18 cellular contexts compared by ENCODE assay signal in genomic region chr19:5296021-5296420, GRCh38. TPM values are rescaled to one million over a fixed set of nuclear protein-coding genes. Genes with fewer than 3 reads are reported as not detected.
DNase-seq lines count a peak whose midpoint lies in the region; ATAC-seq, FAIRE-seq and TF ChIP-seq lines count a peak whose summit lies in the region.
"Had no signal": no experiment of that assay in that cellular context is flagged by ENCODE, and none has a peak within 500 bp of the region (broad histone marks: within the 10 kb centered on the region; RNA-seq: fewer than 3 reads in every experiment).

No MANE protein-coding gene starts in this region.

- H3K27me3 ChIP-seq in mammary epithelial cell (ENCODE audit: insufficient read depth, low read length) (peaks cover 5% of the 10 kb centered on the region), H1 (replicated peaks in 1 of 4; ENCODE audit: control insufficient read depth in 3 of 4, extremely low read depth in 1 of 4, insufficient read depth in 3 of 4, low read length in 3 of 4) (no peaks in the 10 kb centered on the region), trophoblast cell (ENCODE audit: insufficient read depth, low read length) (peaks cover 2% of the 10 kb centered on the region), stomach (peaks cover 0 to 28% (median 11%) of the 10 kb centered on the region in 3 donors)

- H3K18ac ChIP-seq in H1 (ENCODE audit: extremely low read depth, low read length) (no peak overlapping the region), trophoblast cell (ENCODE audit: low read length) (no peak overlapping the region)

- POLR2A ChIA-PET in MCF 10A (lab: Yijun Ruan, JAX), result no interaction called here
- POLR2A ChIA-PET in H1 (lab: Charles Lee; ENCODE audit: partially characterized antibody), result no interaction called here

- H2AK5ac ChIP-seq in H1 (ENCODE audit: low read depth, low read length), result 0 out of 2 replicates have a peak overlapping the region, but pooled peaks have one; percentile 24
- H2AK5ac ChIP-seq in trophoblast cell (ENCODE audit: low read length), result no peak overlapping the region

- H3K4ac ChIP-seq in H1 (replicated peaks; ENCODE audit: insufficient read length, low read depth, low read length), result no peak overlapping the region
- H3K4ac ChIP-seq in trophoblast cell (ENCODE audit: low read depth, low read length), result no peak overlapping the region

- no peaks in the 10 kb centered on the region for H3K9me3 ChIP-seq in mammary epithelial cell (replicated peaks; ENCODE audit: insufficient read depth, low read length)
- no peaks in the 10 kb centered on the region for H3K9me3 ChIP-seq in H1 (ENCODE audit: insufficient read depth in 2 of 2, low read depth in 1 of 2, low read length in 1 of 2)
- H3K9me3 ChIP-seq in trophoblast cell (ENCODE audit: insufficient read depth, low read depth, low read length), result no peaks in the 10 kb centered on the region
- no peaks in the 10 kb centered on the region for H3K9me3 ChIP-seq in stomach
- H3K9me3 ChIP-seq: A549, HAP-1 had no signal

- TF ChIP-seq EP300 in H1 (IDR thresholded peaks at IDR 0.05; ENCODE audit: borderline replicate concordance in 1 of 2, low read depth in 2 of 2, low read length in 2 of 2) (no peak), stomach (IDR thresholded peaks at IDR 0.05) (no peak)

- H3K4me3 Mint-ChIP-seq in MCF 10A (ENCODE audit: unreplicated experiment) (no peak overlapping the region), nephron progenitor cell (peak overlapping the region; percentile 44)

- H3K4me3 ChIP-seq in mammary epithelial cell (replicated peaks in 1 of 3; ENCODE audit: insufficient read depth in 1 of 3, low read depth in 2 of 3, low read length in 3 of 3), result no peak overlapping the region
- H3K4me3 ChIP-seq in H1 (ENCODE audit: extremely low read depth in 1 of 4, insufficient read depth in 2 of 4, low read depth in 3 of 4, low read length in 4 of 4), result no peak overlapping the region
- H3K4me3 ChIP-seq in trophoblast cell (ENCODE audit: low read depth, low read length), result no peak overlapping the region
- no peak overlapping the region for H3K4me3 ChIP-seq in stomach
- H3K4me3 ChIP-seq: A549, HAP-1 had no signal

- 91% methylated on average over 6 of the region's 6 CpGs for WGBS in mammary epithelial cell (ENCODE audit: low coverage, missing lambda C conversion rate)
- WGBS in H1 (ENCODE audit: extremely low coverage in 1 of 2, insufficient coverage in 1 of 2, insufficient read length in 1 of 2, insufficient replicate concordance in 2 of 2, low coverage in 1 of 2, low lambda C conversion rate in 2 of 2, missing lambda C conversion rate in 1 of 2), 2 experiments, result 94% methylated on average over 6 of the region's 6 CpGs; no CpG with 5 or more reads in 1 of the 2 experiments
- no CpG with 5 or more reads among the region's 6 CpGs for WGBS in trophoblast cell (ENCODE audit: extremely low coverage, insufficient coverage, insufficient read length)
- 89 to 94% (median 90%) methylated on average over 6 of the region's 6 CpGs for WGBS in stomach, 5 donors

- no peak overlapping the region for H2BK20ac ChIP-seq in H1 (ENCODE audit: low read length)

- FAIRE-seq in H1 (lab: Jason Lieb, UNC), result no peak
- FAIRE-seq: A549 had no signal

- H3K9ac ChIP-seq in mammary epithelial cell (ENCODE audit: insufficient read depth, low read length), result no peak overlapping the region
- H3K9ac ChIP-seq in H1 (replicated peaks in 1 of 4; ENCODE audit: extremely low read depth in 1 of 4, low read depth in 3 of 4, low read length in 3 of 4), result no peak overlapping the region
- H3K9ac ChIP-seq in trophoblast cell (ENCODE audit: low read length), result no peak overlapping the region

- in situ Hi-C loops in mammary epithelial cell (cut with MboI; ENCODE audit: low sequenced_read_pairs in 2 of 2), result no loop called here

- H3K4me2 ChIP-seq in mammary epithelial cell (ENCODE audit: insufficient read depth, low read depth, low read length), result no peak overlapping the region
- H3K4me2 ChIP-seq in H1 (ENCODE audit: insufficient read depth in 1 of 2, low read depth in 2 of 2, low read length in 2 of 2), result no peak overlapping the region
- H3K4me2 ChIP-seq in trophoblast cell (ENCODE audit: low read length), result no peak overlapping the region
- H3K4me2 ChIP-seq: A549 had no signal

- BruUV-seq in MCF 10A (replicated peaks; lab: Mats Ljungman, UMichigan) (no TSS peak), mammary epithelial cell (replicated peaks; lab: Mats Ljungman, UMichigan) (no TSS peak)

- TF ChIP-seq POLR2A in H1 (IDR thresholded peaks at IDR 0.05; ENCODE audit: control extremely low read depth in 1 of 2, low read depth in 2 of 2, low read length in 2 of 2) (no peak), stomach (IDR thresholded peaks at IDR 0.05) (no peak)

- H2BK15ac ChIP-seq in H1 (ENCODE audit: low read length), result 0 out of 2 replicates have a peak overlapping the region, but pooled peaks have one; percentile 61

- intact Hi-C loops in MCF 10A (cut with micrococcal nuclease), result no loop called here
- intact Hi-C loops in mammary epithelial cell (cut with micrococcal nuclease), result no loop called here
- intact Hi-C loops in stomach (cut with DNase I; ENCODE audit: low total_unique reads), result no loop called here

- H3K4me1 ChIP-seq in mammary epithelial cell (ENCODE audit: insufficient read depth, low read length) (peaks cover 20% of the 10 kb centered on the region), H1 (replicated peaks in 1 of 4; ENCODE audit: control insufficient read depth in 3 of 4, insufficient read depth in 4 of 4, low read length in 3 of 4) (peaks cover 0 to 21% (median 18%) of the 10 kb centered on the region in 4 experiments; a peak in 6 of 7 replicates), trophoblast cell (ENCODE audit: control insufficient read depth in 1 of 2, insufficient read depth in 2 of 2, low read length in 2 of 2) (peaks cover 0 to 12% of the 10 kb centered on the region in 2 experiments), stomach (peaks cover 19 to 37% (median 32%) of the 10 kb centered on the region in 4 donors)

- H3K4me1 Mint-ChIP-seq in MCF 10A (ENCODE audit: insufficient read depth, unreplicated experiment) (peaks cover 16% of the 10 kb centered on the region), nephron progenitor cell (peaks cover 14% of the 10 kb centered on the region)

- no peak for TF ChIP-seq CTCF in MCF 10A (IDR thresholded peaks at IDR 0.05; ENCODE audit: unreplicated experiment)
- TF ChIP-seq CTCF in mammary epithelial cell (conservative IDR thresholded peaks at IDR 0.05 in 1 of 2, IDR thresholded peaks at IDR 0.05 in 1 of 2; ENCODE audit: extremely low read depth in 1 of 2, insufficient read depth in 1 of 2, low read depth in 1 of 2, low read length in 2 of 2), result no peak
- TF ChIP-seq CTCF in H1 (IDR thresholded peaks at IDR 0.05; ENCODE audit: control extremely low read depth in 1 of 3, insufficient read depth in 1 of 3, low read depth in 1 of 3, low read length in 3 of 3), result no peak
- TF ChIP-seq CTCF in nephron progenitor cell (IDR thresholded peaks at IDR 0.05), result no peak
- TF ChIP-seq CTCF in stomach (IDR thresholded peaks at IDR 0.05), result no peak

- TF ChIP-seq RAD21 in H1 (IDR thresholded peaks at IDR 0.05 in 1 of 2, conservative IDR thresholded peaks at IDR 0.05 in 1 of 2; ENCODE audit: low read depth in 2 of 2, low read length in 2 of 2), result no peak

- H3K36me3 ChIP-seq in mammary epithelial cell (ENCODE audit: insufficient read depth, low read length) (no peaks in the 10 kb centered on the region), H1 (ENCODE audit: control insufficient read depth in 2 of 4, insufficient read depth in 4 of 4, low read length in 3 of 4) (no peaks in the 10 kb centered on the region), trophoblast cell (ENCODE audit: control insufficient read depth in 1 of 2, insufficient read depth in 2 of 2, low read length in 2 of 2) (no peaks in the 10 kb centered on the region), stomach (no peaks in the 10 kb centered on the region)
- H3K36me3 ChIP-seq: HAP-1 had no signal

- H3K9me3 Mint-ChIP-seq in MCF 10A (ENCODE audit: unreplicated experiment) (no peaks in the 10 kb centered on the region), nephron progenitor cell (peaks cover 14% of the 10 kb centered on the region)

- no peak overlapping the region for H2BK120ac ChIP-seq in H1 (replicated peaks; ENCODE audit: low read depth, low read length)
- H2BK120ac ChIP-seq in trophoblast cell (ENCODE audit: insufficient read depth, low read length, poor library complexity), result no peak overlapping the region

- H3K56ac ChIP-seq in H1 (replicated peaks; ENCODE audit: insufficient read length, low read depth, low read length), result no peak overlapping the region

- dilution Hi-C loops in mammary epithelial cell (cut with HindIII; ENCODE audit: low sequenced_read_pairs), result no loop called here

- peaks cover 15% of the 10 kb centered on the region for H3K27me3 Mint-ChIP-seq in MCF 10A (ENCODE audit: insufficient read depth, unreplicated experiment)
- peaks cover 4% of the 10 kb centered on the region for H3K27me3 Mint-ChIP-seq in nephron progenitor cell (ENCODE audit: low read depth, poor library complexity)

- H3K79me1 ChIP-seq in H1 (ENCODE audit: low read depth, low read length) (peaks cover 22% of the 10 kb centered on the region), trophoblast cell (ENCODE audit: low read length) (peaks cover 2% of the 10 kb centered on the region)

- no peak overlapping the region for H4K5ac ChIP-seq in H1 (ENCODE audit: insufficient read length, low read depth, low read length)

- H2BK12ac ChIP-seq in H1 (ENCODE audit: low read depth, low read length) (no peak overlapping the region), trophoblast cell (ENCODE audit: low read length) (no peak overlapping the region)

- H3K79me2 ChIP-seq in mammary epithelial cell (ENCODE audit: insufficient read depth, low read length) (no peaks in the 10 kb centered on the region), H1 (ENCODE audit: control insufficient read depth in 1 of 2, insufficient read depth in 2 of 2, low read length in 2 of 2) (peaks cover 8 to 53% of the 10 kb centered on the region in 2 experiments), trophoblast cell (ENCODE audit: control insufficient read depth, insufficient read depth, low read length, poor library complexity) (no peaks in the 10 kb centered on the region)

- H4K91ac ChIP-seq in H1 (replicated peaks; ENCODE audit: insufficient read length, low read length) (no peak overlapping the region), trophoblast cell (ENCODE audit: low read depth, low read length) (no peak overlapping the region)

- no peaks in the 10 kb centered on the region for H3K36me3 Mint-ChIP-seq in MCF 10A (ENCODE audit: insufficient read depth, unreplicated experiment)
- H3K36me3 Mint-ChIP-seq in nephron progenitor cell (ENCODE audit: low read depth), result peaks cover 20% of the 10 kb centered on the region
- H3K36me3 Mint-ChIP-seq: CD4-positive, alpha-beta memory T cell had no signal

- no peak overlapping the region for H2AFZ ChIP-seq in mammary epithelial cell (ENCODE audit: low read depth, low read length)
- H2AFZ ChIP-seq in H1 (ENCODE audit: low read length), result no peak overlapping the region
- no peak overlapping the region for H2AFZ ChIP-seq in trophoblast cell (ENCODE audit: insufficient read depth, low read length, poor library complexity)

- CTCF ChIA-PET in MCF 10A (lab: Yijun Ruan, JAX) (no interaction called here), mammary epithelial cell (lab: Charles Lee; ENCODE audit: low non-redundant PET) (no interaction called here), H1 (lab: Charles Lee; ENCODE audit: partially characterized antibody) (interaction anchor here (0.7 kb wide), 1 partner anchor 13 kb away, joined by 3 read pairs; no protein-coding TSS in a partner anchor)

- H2BK5ac ChIP-seq in H1 (ENCODE audit: low read depth, low read length) (no peak overlapping the region), trophoblast cell (ENCODE audit: low read depth, low read length, poor library complexity) (no peak overlapping the region)

- DNase-seq in MCF 10A (ENCODE audit: unreplicated experiment) (no peak), mammary epithelial cell (no peak), H1 (ENCODE audit: low read depth in 1 of 2, low spot score in 2 of 2) (no peak), nephron progenitor cell (no peak), trophoblast cell (peak; percentile 73 to 80), stomach (no peak), GOT3 (lab: John Stamatoyannopoulos, UW) (no peak)
- DNase-seq: AML-193; Calu3; CD4-positive, alpha-beta memory T cell; DMS79 treated with DMSO at 0.1 percent for 48 hours; GF-D8 had no signal

- H4K8ac ChIP-seq in H1 (ENCODE audit: extremely low read depth, insufficient read depth, low read length) (no peak overlapping the region), trophoblast cell (ENCODE audit: low read depth, low read length) (no peak overlapping the region)

- no peak overlapping the region for H4K12ac ChIP-seq in trophoblast cell (ENCODE audit: low read depth, low read length)

- H3K23me2 ChIP-seq in H1 (ENCODE audit: low read depth, low read length), result peaks cover 12% of the 10 kb centered on the region; the same call in 1 of the 2 replicates

- no peak overlapping the region for H3K23ac ChIP-seq in H1 (ENCODE audit: insufficient read length)
- no peak overlapping the region for H3K23ac ChIP-seq in trophoblast cell (ENCODE audit: low read length)

- H4K20me1 ChIP-seq in mammary epithelial cell (ENCODE audit: insufficient read depth, low read length) (no peaks in the 10 kb centered on the region), H1 (replicated peaks in 1 of 2; ENCODE audit: control insufficient read depth in 1 of 2, insufficient read depth in 2 of 2, low read length in 2 of 2) (peaks cover 33 to 46% of the 10 kb centered on the region in 2 experiments)

- no peak overlapping the region for H3K14ac ChIP-seq in H1 (ENCODE audit: insufficient read length)
- no peak overlapping the region for H3K14ac ChIP-seq in trophoblast cell (ENCODE audit: low read length)

- H3K27ac Mint-ChIP-seq in MCF 10A (ENCODE audit: low read depth, unreplicated experiment) (peak overlapping the region; percentile 41), nephron progenitor cell (no peak overlapping the region)
- H3K27ac Mint-ChIP-seq: CD4-positive, alpha-beta memory T cell had no signal

- ATAC-seq in GM18909 (IDR thresholded peaks at IDR 0.05; ENCODE audit: poor library complexity, unreplicated experiment), result no peak

- no peak overlapping the region for H3K27ac ChIP-seq in mammary epithelial cell (ENCODE audit: insufficient read depth, low read depth, low read length)
- no peak overlapping the region for H3K27ac ChIP-seq in H1 (ENCODE audit: low read depth, low read length)
- no peak overlapping the region for H3K27ac ChIP-seq in trophoblast cell (ENCODE audit: low read depth, low read length)
- no peak overlapping the region for H3K27ac ChIP-seq in stomach
- H3K27ac ChIP-seq: 22Rv1, A549, C4-2B, HL-60 had no signal

RNA-seq across cellular contexts. Expression of gene PTPRS, which starts 44.6 kb away (rescaled TPM):
- total RNA-seq in MCF 10A (2022) (15.0 and 27.1 TPM in 2 replicates), mammary epithelial cell (10 to 100 TPM; 32.2 to 93.4 TPM), stomach (100 to 1,000 TPM in 2 of 5 donors, 10 to 100 TPM in 3; 50.8 to 142 (median 67.4) TPM)
- polyA plus RNA-seq in mammary epithelial cell (8.0 TPM), H1 (2011; rRNA removed) (96.8 and 146 TPM in 2 replicates), stomach (1 to 10 TPM; 6.9 to 9.9 (median 7.0) TPM)
- polyA minus RNA-seq in mammary epithelial cell, result 22.9 TPM
- total RNA-seq in H1 (2021; fragmentation: NEBNext Ultra II Directional; extraction: Animal tissue kit (Norgen Biotek cat#: 25700)), result 218 and 223 TPM in 2 replicates
- 87.7 TPM for polyA plus RNA-seq in H1 (2011; cell fraction: cytosol; rRNA removed)
- polyA plus RNA-seq in H1 (2011; cell fraction: nucleus; rRNA removed), result 278 TPM
- 73.0 to 132 TPM (median 116 TPM) in 4 replicates for polyA plus RNA-seq in H1 (2012, experiment 1 of 2)
- polyA plus RNA-seq in H1 (2012, experiment 2 of 2), result 60.0 TPM
- polyA plus RNA-seq in H1 (2013, experiment 1 of 2), result 124 TPM
- 122 TPM for polyA plus RNA-seq in H1 (2013, experiment 2 of 2)
- 192 and 241 TPM in 2 replicates for polyA minus RNA-seq in H1 (2011; rRNA and poly(A)+ RNA removed)
- 212 TPM for polyA minus RNA-seq in H1 (2011; cell fraction: cytosol; rRNA and poly(A)+ RNA removed)
- polyA minus RNA-seq in H1 (2011; cell fraction: nucleus; rRNA and poly(A)+ RNA removed), result 157 TPM
- polyA plus RNA-seq in trophoblast cell (2013), result 17.3 and 18.1 TPM in 2 replicates

Comparison
In these comparisons a context has a peak if more than half of its experiments do, and no peak if none do; other contexts are left out.
1. DNase-seq: peak in trophoblast cell (2 of 2); none in MCF 10A (single experiment), mammary epithelial cell (single experiment), H1 (0 of 2), nephron progenitor cell (single experiment), stomach (single experiment) and GOT3 (single experiment).